Comparison of ENCODE assay signal across 1 cellular context in the genomic region with DNA sequence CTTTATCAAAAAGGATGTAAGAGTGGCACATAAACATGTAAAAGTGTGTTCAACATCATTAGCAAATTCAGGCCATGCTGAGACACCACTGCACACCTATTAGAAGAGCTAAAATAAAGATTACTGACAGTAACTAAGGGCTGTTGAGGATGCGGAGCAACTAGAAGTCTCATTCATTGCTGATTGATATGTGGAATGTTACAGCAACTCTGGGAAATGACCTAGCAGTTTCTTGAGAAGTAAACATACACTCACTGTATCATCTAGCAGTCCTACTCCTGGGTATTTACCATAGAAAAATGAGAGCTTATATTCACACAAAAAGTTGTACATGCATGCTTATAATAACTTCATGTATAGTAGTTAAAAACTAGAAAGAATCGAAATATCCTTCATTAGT.
A peak's percentile ranks its signal among the peaks of the same experiment; 100 is the strongest.
TF ChIP-seq lines count a peak whose summit lies in the region.

No MANE protein-coding gene starts in this region.

TF ChIP-seq in K562, 482 proteins besides CTCF, POLR2A, EP300 and RAD21 (continued from another document):
- TF ChIP-seq, protein P1, sequence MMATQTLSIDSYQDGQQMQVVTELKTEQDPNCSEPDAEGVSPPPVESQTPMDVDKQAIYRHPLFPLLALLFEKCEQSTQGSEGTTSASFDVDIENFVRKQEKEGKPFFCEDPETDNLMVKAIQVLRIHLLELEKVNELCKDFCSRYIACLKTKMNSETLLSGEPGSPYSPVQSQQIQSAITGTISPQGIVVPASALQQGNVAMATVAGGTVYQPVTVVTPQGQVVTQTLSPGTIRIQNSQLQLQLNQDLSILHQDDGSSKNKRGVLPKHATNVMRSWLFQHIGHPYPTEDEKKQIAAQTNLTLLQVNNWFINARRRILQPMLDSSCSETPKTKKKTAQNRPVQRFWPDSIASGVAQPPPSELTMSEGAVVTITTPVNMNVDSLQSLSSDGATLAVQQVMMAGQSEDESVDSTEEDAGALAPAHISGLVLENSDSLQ (IDR thresholded peaks at IDR 0.05) = peak; percentile 34; the same call in 1 of the 2 replicates
- no peak for TF ChIP-seq BACH1 (tag; IDR thresholded peaks at IDR 0.05)
- TF ChIP-seq C11orf30 (IDR thresholded peaks at IDR 0.05; ENCODE audit: low read depth) = peak; percentile 36
- no peak for TF ChIP-seq ZSCAN29 (IDR thresholded peaks at IDR 0.05)
TF ChIP-seq in K562: peak in this region for 7.
